14 cellular contexts compared by ENCODE assay signal in genomic region chr6:93317587-93317986, GRCh38.
DNase-seq lines count a peak whose midpoint lies in the region; TF ChIP-seq lines count a peak whose summit lies in the region.
"Had no signal": no experiment of that assay in that cellular context is flagged by ENCODE, and none has a peak within 500 bp of the region (broad histone marks: within the 10 kb centered on the region; RNA-seq: fewer than 3 reads in every experiment).

No MANE protein-coding gene starts in this region.

- peak overlapping the region; percentile 54 for H3K27ac Mint-ChIP-seq in osteocyte (ENCODE audit: unreplicated experiment)
- no peak overlapping the region for H3K27ac Mint-ChIP-seq in CD14-positive monocyte
- H3K27ac Mint-ChIP-seq: CD4-positive, CD25-positive, alpha-beta regulatory T cell had no signal

- no peak for TF ChIP-seq CTCF in WERI-Rb-1 (IDR thresholded peaks at IDR 0.05; ENCODE audit: low read depth, low read length)
- no peak for TF ChIP-seq CTCF in osteocyte (IDR thresholded peaks at IDR 0.05)
- no peak for TF ChIP-seq CTCF in CD14-positive monocyte (IDR thresholded peaks at IDR 0.05)
- TF ChIP-seq CTCF in GM10266 (IDR thresholded peaks at IDR 0.05; ENCODE audit: control insufficient read depth, insufficient read depth, low read depth, missing control alignments): no peak
- TF ChIP-seq CTCF in coronary artery (IDR thresholded peaks at IDR 0.05): no peak

- DNase-seq in NCI-H2171 treated with DMSO at 0.1 percent for 48 hours (lab: John Stamatoyannopoulos, UW): peak; percentile 8
- DNase-seq in NCI-H2171 (lab: John Stamatoyannopoulos, UW): no peak
- peak; percentile 51 to 85 for DNase-seq in NCI-H524 (lab: John Stamatoyannopoulos, UW)
- peak; percentile 32 for DNase-seq in WERI-Rb-1
- no peak for DNase-seq in osteocyte (ENCODE audit: extremely low spot score, unreplicated experiment)
- no peak for DNase-seq in CD14-positive monocyte (ENCODE audit: low spot score)
- DNase-seq in GM10266 (ENCODE audit: extremely low spot score): no peak
- DNase-seq in coronary artery (ENCODE audit: low spot score): no peak
- DNase-seq: CD4-positive, CD25-positive, alpha-beta regulatory T cell; DMS79; HCEC 1CT; IMR-90 had no signal

- H3K36me3 ChIP-seq in WERI-Rb-1: no peaks in the 10 kb centered on the region
- H3K36me3 ChIP-seq: BLaER1 had no signal

- H3K27me3 Mint-ChIP-seq in osteocyte (ENCODE audit: unreplicated experiment) (no peaks in the 10 kb centered on the region), CD14-positive monocyte (ENCODE audit: low read depth in 3 of 3) (peaks cover 0 to 2% (median 0%) of the 10 kb centered on the region in 3 donors)
- H3K27me3 Mint-ChIP-seq: CD4-positive, CD25-positive, alpha-beta regulatory T cell had no signal

- H3K27ac ChIP-seq in WERI-Rb-1: no peak overlapping the region
- no peak overlapping the region for H3K27ac ChIP-seq in coronary artery
- H3K27ac ChIP-seq: 22Rv1, BLaER1 had no signal

- H3K36me3 Mint-ChIP-seq in osteocyte (ENCODE audit: unreplicated experiment) (peaks cover 37% of the 10 kb centered on the region), CD14-positive monocyte (no peaks in the 10 kb centered on the region)
- H3K36me3 Mint-ChIP-seq: CD4-positive, CD25-positive, alpha-beta regulatory T cell had no signal

- H3K4me3 ChIP-seq in WERI-Rb-1 (ENCODE audit: low read depth, low read length) (no peak overlapping the region), coronary artery (no peak overlapping the region)
- H3K4me3 ChIP-seq: BLaER1 had no signal

- no peak overlapping the region for H3K4me3 Mint-ChIP-seq in osteocyte (ENCODE audit: unreplicated experiment)
- H3K4me3 Mint-ChIP-seq in CD14-positive monocyte: no peak overlapping the region
- H3K4me3 Mint-ChIP-seq: CD4-positive, CD25-positive, alpha-beta regulatory T cell had no signal

- H3K27me3 ChIP-seq in WERI-Rb-1 (ENCODE audit: insufficient read depth, low read depth, severe bottlenecking): no peaks in the 10 kb centered on the region
- H3K27me3 ChIP-seq: BLaER1 had no signal

- H3K9me3 ChIP-seq in WERI-Rb-1 (ENCODE audit: severe bottlenecking): no peaks in the 10 kb centered on the region
- H3K9me3 ChIP-seq: BLaER1 had no signal

- intact Hi-C loops in CD14-positive monocyte (cut with micrococcal nuclease): no loop called here

- H3K4me1 Mint-ChIP-seq in osteocyte (ENCODE audit: unreplicated experiment) (peaks cover 34% of the 10 kb centered on the region), CD14-positive monocyte (no peaks in the 10 kb centered on the region)
- H3K4me1 Mint-ChIP-seq: CD4-positive, CD25-positive, alpha-beta regulatory T cell had no signal

- H3K9me3 Mint-ChIP-seq in osteocyte (ENCODE audit: unreplicated experiment) (no peaks in the 10 kb centered on the region), CD14-positive monocyte (no peaks in the 10 kb centered on the region)

Comparison
In these comparisons a context has a peak if more than half of its experiments do, and no peak if none do; other contexts are left out.
1. DNase-seq: peak in NCI-H2171 treated with DMSO at 0.1 percent for 48 hours (single experiment), NCI-H524 (2 of 2) and WERI-Rb-1 (single experiment); none in NCI-H2171 (single experiment), osteocyte (single experiment), CD14-positive monocyte (single experiment), GM10266 (single experiment) and coronary artery (single experiment).